14 cellular contexts compared by ENCODE assay signal in the genomic region with DNA sequence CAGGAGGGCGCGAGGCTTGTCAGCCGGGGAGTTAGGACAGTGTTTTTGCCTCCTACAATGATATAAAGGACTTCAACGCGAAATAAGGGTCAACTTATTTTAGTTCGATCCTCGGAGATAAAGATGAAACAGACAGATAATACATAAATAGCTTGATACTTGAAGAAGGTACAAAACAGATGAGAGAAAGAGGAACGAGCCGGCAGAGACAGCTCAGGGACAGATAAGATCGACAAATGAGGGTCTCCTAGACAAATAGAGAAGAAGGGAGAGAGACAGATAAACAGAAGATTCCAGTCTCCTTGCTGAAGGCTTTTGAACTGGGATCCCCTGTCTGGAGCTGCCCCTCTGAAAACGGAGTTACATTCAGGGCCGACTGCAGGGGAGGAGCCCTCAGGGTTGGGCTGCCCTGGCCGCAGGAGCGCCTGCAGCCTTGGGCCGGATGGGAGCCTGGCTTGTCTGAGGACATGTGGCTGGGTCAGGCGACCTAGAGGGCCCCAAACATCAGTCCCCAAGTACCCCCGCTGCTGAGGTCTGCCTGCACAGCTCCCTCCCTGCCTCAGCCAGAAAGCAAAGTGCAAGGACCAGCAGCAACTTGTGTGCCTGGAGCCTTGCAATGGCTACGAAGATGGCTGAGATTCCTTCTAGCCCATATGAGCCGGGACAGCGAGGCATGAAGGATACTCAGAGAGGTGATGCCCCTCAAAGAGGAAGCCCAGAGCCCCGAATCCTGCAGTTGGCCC. TPM values are rescaled to one million over a fixed set of nuclear protein-coding genes. Genes with fewer than 3 reads are reported as not detected.
A peak's percentile ranks its signal among the peaks of the same experiment; 100 is the strongest.
DNase-seq lines count a peak whose midpoint lies in the region; ATAC-seq and TF ChIP-seq lines count a peak whose summit lies in the region.
"Had no signal": no experiment of that assay in that cellular context is flagged by ENCODE, and none has a peak within 500 bp of the region (broad histone marks: within the 10 kb centered on the region; RNA-seq: fewer than 3 reads in every experiment).

No MANE protein-coding gene starts in this region.

- H3K4me1 ChIP-seq in CD4-positive, alpha-beta memory T cell (ENCODE audit: insufficient read depth, low read length), result peaks cover 65% of the 10 kb centered on the region

- DNase-seq in CD4-positive, alpha-beta memory T cell, result peak in 2 of 5 donors; percentile 8 to 36
- peak; percentile 45 for DNase-seq in GM20000 (ENCODE audit: low spot score)
- no peak for DNase-seq in activated CD4-positive, alpha-beta memory T cell treated with anti-CD3 and anti-CD28 coated beads, Interleukin-2, amount 10 ng/mL, durations not matched to agents 7 days and 5 days
- DNase-seq in naive thymus-derived CD8-positive, alpha-beta T cell, result peak in 1 of 10 donors; percentile 57
- no peak for DNase-seq in NCI-H446 (lab: John Stamatoyannopoulos, UW)
- no peak for DNase-seq in NCI-H2107 treated with DMSO at 0.1 percent for 48 hours (lab: John Stamatoyannopoulos, UW; ENCODE audit: unreplicated experiment)
- no peak for DNase-seq in activated CD4-positive, CD25-positive, alpha-beta regulatory T cell treated with anti-CD3 and anti-CD28 coated beads, Interleukin-2, amount 50 U/mL, for 72 hours
- DNase-seq: left colon, PC-9 had no signal

- no peaks in the 10 kb centered on the region for H3K36me3 Mint-ChIP-seq in CD4-positive, alpha-beta memory T cell
- peaks cover 22% of the 10 kb centered on the region for H3K36me3 Mint-ChIP-seq in activated CD4-positive, alpha-beta memory T cell treated with anti-CD3 and anti-CD28 coated beads, Interleukin-2, amount 10 ng/mL, durations not matched to agents 7 days and 5 days (ENCODE audit: low read depth)
- peaks cover 0 to 6% (median 5%) of the 10 kb centered on the region in 3 donors for H3K36me3 Mint-ChIP-seq in naive thymus-derived CD8-positive, alpha-beta T cell

- no peak overlapping the region for H3K4me3 ChIP-seq in CD4-positive, alpha-beta memory T cell (ENCODE audit: low read length in 2 of 2)
- H3K4me3 ChIP-seq: PC-9 had no signal

- H3K27ac ChIP-seq in CD4-positive, alpha-beta memory T cell (ENCODE audit: low read depth, low read length), result no peak overlapping the region
- H3K27ac ChIP-seq: PC-9, prostate gland had no signal

- H3K27me3 Mint-ChIP-seq in CD4-positive, alpha-beta memory T cell, result peaks cover 57 to 66% of the 10 kb centered on the region in 2 donors
- peaks cover 78% of the 10 kb centered on the region for H3K27me3 Mint-ChIP-seq in activated CD4-positive, alpha-beta memory T cell treated with anti-CD3 and anti-CD28 coated beads, Interleukin-2, amount 10 ng/mL, durations not matched to agents 7 days and 5 days
- H3K27me3 Mint-ChIP-seq in naive thymus-derived CD8-positive, alpha-beta T cell, result peaks cover 37 to 80% (median 70%) of the 10 kb centered on the region in 5 donors

- H3K4me3 Mint-ChIP-seq in CD4-positive, alpha-beta memory T cell, result peak overlapping the region; percentile 67 to 91 (median 77)
- peak overlapping the region; percentile 11 for H3K4me3 Mint-ChIP-seq in activated CD4-positive, alpha-beta memory T cell treated with anti-CD3 and anti-CD28 coated beads, Interleukin-2, amount 10 ng/mL, durations not matched to agents 7 days and 5 days
- peak overlapping the region; percentile 75 to 90 (median 86) for H3K4me3 Mint-ChIP-seq in naive thymus-derived CD8-positive, alpha-beta T cell

- TF ChIP-seq CTCF in GM20000 (IDR thresholded peaks at IDR 0.05; ENCODE audit: extremely low read depth, missing control alignments), result no peak

- peaks cover 27 to 72% (median 48%) of the 10 kb centered on the region in 4 donors for H3K4me1 Mint-ChIP-seq in CD4-positive, alpha-beta memory T cell
- peaks cover 25% of the 10 kb centered on the region for H3K4me1 Mint-ChIP-seq in activated CD4-positive, alpha-beta memory T cell treated with anti-CD3 and anti-CD28 coated beads, Interleukin-2, amount 10 ng/mL, durations not matched to agents 7 days and 5 days
- H3K4me1 Mint-ChIP-seq in naive thymus-derived CD8-positive, alpha-beta T cell, result peaks cover 31 to 73% (median 58%) of the 10 kb centered on the region in 4 donors

- POLR2A ChIA-PET in CD4-positive, alpha-beta memory T cell (lab: Charles Lee; ENCODE audit: partially characterized antibody), result interaction anchor here (1.4 to 2.4 kb wide), 2 partner anchors 9 to 39 kb away, joined by 5 to 6 read pairs; no protein-coding TSS in a partner anchor
- POLR2A ChIA-PET in activated CD4-positive, alpha-beta memory T cell treated with anti-CD3 and anti-CD28 coated beads, Interleukin-2, amount 10 ng/mL, durations not matched to agents 7 days and 5 days (lab: Charles Lee), result no interaction called here
- POLR2A ChIA-PET in naive thymus-derived CD8-positive, alpha-beta T cell (lab: Charles Lee), result interaction anchor here (0.8 kb wide), 1 partner anchor 9 kb away, joined by 3 read pairs; no protein-coding TSS in a partner anchor

- no peaks in the 10 kb centered on the region for H3K36me3 ChIP-seq in CD4-positive, alpha-beta memory T cell (ENCODE audit: insufficient read depth, low read length)
- H3K36me3 ChIP-seq: prostate gland had no signal

- ATAC-seq in naive thymus-derived CD8-positive, alpha-beta T cell, result no peak
- ATAC-seq: HCT116 had no signal

- peak overlapping the region in 1 of 7 donors; percentile 34 for H3K27ac Mint-ChIP-seq in CD4-positive, alpha-beta memory T cell
- H3K27ac Mint-ChIP-seq in activated CD4-positive, alpha-beta memory T cell treated with anti-CD3 and anti-CD28 coated beads, Interleukin-2, amount 10 ng/mL, durations not matched to agents 7 days and 5 days, result peak overlapping the region; percentile 11
- H3K27ac Mint-ChIP-seq in naive thymus-derived CD8-positive, alpha-beta T cell, result peak overlapping the region in 2 of 10 donors; percentile 8 to 23

- CTCF ChIA-PET in CD4-positive, alpha-beta memory T cell (lab: Charles Lee; ENCODE audit: partially characterized antibody), result interaction anchor here (0.6 to 1.6 kb wide), 4 partner anchors 12 to 322 kb away, joined by 3 to 7 read pairs (median 4); no protein-coding TSS in a partner anchor
- CTCF ChIA-PET in activated CD4-positive, alpha-beta memory T cell treated with anti-CD3 and anti-CD28 coated beads, Interleukin-2, amount 10 ng/mL, durations not matched to agents 7 days and 5 days (lab: Charles Lee), result interaction anchor here (1.5 to 1.7 kb wide), 2 partner anchors 11 to 367 kb away, joined by 5 to 11 read pairs; no protein-coding TSS in a partner anchor

- H3K27me3 ChIP-seq in CD4-positive, alpha-beta memory T cell (ENCODE audit: insufficient read depth, low read length), result peaks cover 58% of the 10 kb centered on the region

- H3K9me3 ChIP-seq in CD4-positive, alpha-beta memory T cell (ENCODE audit: control insufficient read depth in 1 of 2, low read length in 2 of 2), result no peaks in the 10 kb centered on the region
- H3K9me3 ChIP-seq: prostate gland had no signal

- intact Hi-C loops in CD4-positive, alpha-beta memory T cell (cut with micrococcal nuclease), result no loop called here

- peaks cover 0 to 8% (median 0%) of the 10 kb centered on the region in 8 donors for H3K9me3 Mint-ChIP-seq in CD4-positive, alpha-beta memory T cell
- no peaks in the 10 kb centered on the region for H3K9me3 Mint-ChIP-seq in activated CD4-positive, alpha-beta memory T cell treated with anti-CD3 and anti-CD28 coated beads, Interleukin-2, amount 10 ng/mL, durations not matched to agents 7 days and 5 days
- peaks cover 0 to 5% (median 0%) of the 10 kb centered on the region in 9 donors for H3K9me3 Mint-ChIP-seq in naive thymus-derived CD8-positive, alpha-beta T cell

RNA-seq across cellular contexts. Expression of a gene that starts 1.0 kb away (rescaled TPM):
- under 1 TPM; 0.30 to 0.38 TPM for total RNA-seq in CD4-positive, alpha-beta memory T cell
- polyA plus RNA-seq in CD4-positive, alpha-beta memory T cell, result under 1 TPM in 1 of 2 donors, not detected in 1; 0.09 TPM
- total RNA-seq in activated CD4-positive, alpha-beta memory T cell treated with anti-CD3 and anti-CD28 coated beads, Interleukin-2, amount 10 ng/mL, durations not matched to agents 7 days and 5 days, result under 1 TPM; 0.23 to 0.25 TPM
- 1 to 10 TPM; 1.0 to 1.4 TPM for total RNA-seq in naive thymus-derived CD8-positive, alpha-beta T cell
- under 1 TPM in 1 of 3 donors, not detected in 2; 0.05 TPM for polyA plus RNA-seq in naive thymus-derived CD8-positive, alpha-beta T cell

RNA-seq across cellular contexts. Expression of a gene that starts 15.5 kb away (rescaled TPM):
- not detected for total RNA-seq in CD4-positive, alpha-beta memory T cell
- polyA plus RNA-seq in CD4-positive, alpha-beta memory T cell, result not detected
- total RNA-seq in activated CD4-positive, alpha-beta memory T cell treated with anti-CD3 and anti-CD28 coated beads, Interleukin-2, amount 10 ng/mL, durations not matched to agents 7 days and 5 days, result not detected
- total RNA-seq in naive thymus-derived CD8-positive, alpha-beta T cell, result not detected
- not detected for polyA plus RNA-seq in naive thymus-derived CD8-positive, alpha-beta T cell
- total RNA-seq: bronchial epithelial cell, G401, left colon, PC-9, prostate gland, ureter had no signal

Comparison
In these comparisons a context has a peak if more than half of its experiments do, and no peak if none do; other contexts are left out.
1. H3K4me3 Mint-ChIP-seq: peak in every context shown above with its lines; median percentile 86 in naive thymus-derived CD8-positive, alpha-beta T cell; 77 in CD4-positive, alpha-beta memory T cell; 11 in activated CD4-positive, alpha-beta memory T cell treated with anti-CD3 and anti-CD28 coated beads, Interleukin-2, amount 10 ng/mL, durations not matched to agents 7 days and 5 days.